In genomic region chr16:66894948-66895696, GRCh38 we compare ENCODE assay signal across 1 cellular context.
TF ChIP-seq lines count a peak whose summit lies in the region.

No MANE protein-coding gene starts in this region.

TF ChIP-seq in HepG2, 621 proteins besides CTCF, POLR2A, EP300 and RAD21 (continued from another document and continues in another):
- TF ChIP-seq, protein P1, sequence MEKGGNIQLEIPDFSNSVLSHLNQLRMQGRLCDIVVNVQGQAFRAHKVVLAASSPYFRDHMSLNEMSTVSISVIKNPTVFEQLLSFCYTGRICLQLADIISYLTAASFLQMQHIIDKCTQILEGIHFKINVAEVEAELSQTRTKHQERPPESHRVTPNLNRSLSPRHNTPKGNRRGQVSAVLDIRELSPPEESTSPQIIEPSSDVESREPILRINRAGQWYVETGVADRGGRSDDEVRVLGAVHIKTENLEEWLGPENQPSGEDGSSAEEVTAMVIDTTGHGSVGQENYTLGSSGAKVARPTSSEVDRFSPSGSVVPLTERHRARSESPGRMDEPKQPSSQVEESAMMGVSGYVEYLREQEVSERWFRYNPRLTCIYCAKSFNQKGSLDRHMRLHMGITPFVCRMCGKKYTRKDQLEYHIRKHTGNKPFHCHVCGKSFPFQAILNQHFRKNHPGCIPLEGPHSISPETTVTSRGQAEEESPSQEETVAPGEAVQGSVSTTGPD (CRISPR knock-in tag; IDR thresholded peaks at IDR 0.05) = no peak
- TF ChIP-seq ZNF672 (CRISPR knock-in tag; IDR thresholded peaks at IDR 0.05) (no peak), ZKSCAN8 (CRISPR knock-in tag; IDR thresholded peaks at IDR 0.05; ENCODE audit: borderline replicate concordance) (peak; percentile 74; the same call in 1 of the 2 replicates), LRRFIP1 (CRISPR knock-in tag; conservative IDR thresholded peaks at IDR 0.05) (0 out of 2 replicates have a peak, but pooled peaks have one; percentile 45), HDAC6 (IDR thresholded peaks at IDR 0.05; ENCODE audit: low read depth, low read length) (no peak), PTBP1 (IDR thresholded peaks at IDR 0.05; ENCODE audit: low read depth, low read length, poor library complexity, severe bottlenecking) (no peak), ZMYM2 (CRISPR knock-in tag; IDR thresholded peaks at IDR 0.05) (no peak), THAP9 (CRISPR knock-in tag; IDR thresholded peaks at IDR 0.05; ENCODE audit: borderline replicate concordance) (no peak), ZNF614 (CRISPR knock-in tag; IDR thresholded peaks at IDR 0.05; ENCODE audit: borderline replicate concordance) (peak; percentile 99; the same call in 1 of the 2 replicates), CEBPG (CRISPR knock-in tag; IDR thresholded peaks at IDR 0.05) (no peak), FOXO1 (CRISPR knock-in tag; IDR thresholded peaks at IDR 0.05) (peak; percentile 44; the same call in 1 of the 2 replicates), POGK (CRISPR knock-in tag; conservative IDR thresholded peaks at IDR 0.05) (no peak), MXD3 (CRISPR knock-in tag; IDR thresholded peaks at IDR 0.05) (0 out of 2 replicates have a peak, but pooled peaks have one; percentile 43), ZNF598 (CRISPR knock-in tag; IDR thresholded peaks at IDR 0.05; ENCODE audit: borderline replicate concordance) (no peak), BCL6 (CRISPR knock-in tag; IDR thresholded peaks at IDR 0.05) (no peak), PHF20 (CRISPR knock-in tag; IDR thresholded peaks at IDR 0.05) (no peak), PLSCR1 (CRISPR knock-in tag; IDR thresholded peaks at IDR 0.05; ENCODE audit: borderline replicate concordance) (no peak), ZNF432 (CRISPR knock-in tag; IDR thresholded peaks at IDR 0.05; ENCODE audit: borderline replicate concordance) (no peak), KMT2A (CRISPR knock-in tag; IDR thresholded peaks at IDR 0.05) (no peak), RFX3 (CRISPR knock-in tag; IDR thresholded peaks at IDR 0.05) (no peak), ZNF343 (CRISPR knock-in tag; IDR thresholded peaks at IDR 0.05) (no peak), XRCC5 (optimal IDR thresholded peaks at IDR 0.05; ENCODE audit: low read length) (peak; percentile 28), ELF1 (CRISPR knock-in tag; IDR thresholded peaks at IDR 0.05) (no peak), THYN1 (CRISPR knock-in tag; IDR thresholded peaks at IDR 0.05; ENCODE audit: borderline replicate concordance, low read depth) (no peak), SCMH1 (CRISPR knock-in tag; IDR thresholded peaks at IDR 0.05; ENCODE audit: borderline replicate concordance) (no peak), ZNF33A (CRISPR knock-in tag; IDR thresholded peaks at IDR 0.05; ENCODE audit: borderline replicate concordance) (no peak), ZNF780A (CRISPR knock-in tag; IDR thresholded peaks at IDR 0.05) (no peak), ZNF263 (CRISPR knock-in tag; IDR thresholded peaks at IDR 0.05) (no peak), MTF1 (CRISPR knock-in tag; IDR thresholded peaks at IDR 0.05) (no peak), TEF (CRISPR knock-in tag; IDR thresholded peaks at IDR 0.05) (no peak), RAD51 (IDR thresholded peaks at IDR 0.05; ENCODE audit: borderline replicate concordance) (no peak), RBM39 (IDR thresholded peaks at IDR 0.05; ENCODE audit: low read depth, low read length, poor library complexity, severe bottlenecking) (no peak), ZNF792 (CRISPR knock-in tag; IDR thresholded peaks at IDR 0.05) (no peak), ZFP36 (IDR thresholded peaks at IDR 0.05; ENCODE audit: borderline replicate concordance, low read depth, low read length, partially characterized antibody) (peak; percentile 29), MEF2D (CRISPR knock-in tag; IDR thresholded peaks at IDR 0.05) (no peak), KLF11 (CRISPR knock-in tag; IDR thresholded peaks at IDR 0.05) (no peak), ETS1 (CRISPR knock-in tag; IDR thresholded peaks at IDR 0.05) (no peak), ZNF30 (CRISPR knock-in tag; IDR thresholded peaks at IDR 0.05) (no peak), PPARG (CRISPR knock-in tag; conservative IDR thresholded peaks at IDR 0.05) (no peak), THAP7 (CRISPR knock-in tag; IDR thresholded peaks at IDR 0.05) (no peak), RFX5 (IDR thresholded peaks at IDR 0.05; ENCODE audit: low read depth, low read length) (no peak), SMAD9 (CRISPR knock-in tag; IDR thresholded peaks at IDR 0.05) (no peak), SNAPC5 (CRISPR knock-in tag; IDR thresholded peaks at IDR 0.05; ENCODE audit: borderline replicate concordance) (no peak), ZNF543 (CRISPR knock-in tag; IDR thresholded peaks at IDR 0.05) (no peak), ZNF569 (CRISPR knock-in tag; IDR thresholded peaks at IDR 0.05; ENCODE audit: borderline replicate concordance) (no peak), BRCA1 (CRISPR knock-in tag; IDR thresholded peaks at IDR 0.05) (no peak), PLRG1 (conservative IDR thresholded peaks at IDR 0.05) (no peak)
- TF ChIP-seq, protein P2, sequence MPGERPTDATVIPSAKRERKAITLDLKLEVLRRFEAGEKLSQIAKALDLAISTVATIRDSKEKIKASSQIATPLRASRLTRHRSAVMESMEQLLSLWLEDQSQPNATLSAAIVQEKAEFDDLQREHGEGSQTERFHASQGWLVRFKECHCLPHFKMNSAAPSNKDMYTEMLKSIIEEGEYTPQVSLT (CRISPR knock-in tag; IDR thresholded peaks at IDR 0.05; ENCODE audit: borderline replicate concordance, low read depth) = no peak
- TF ChIP-seq, protein P3, sequence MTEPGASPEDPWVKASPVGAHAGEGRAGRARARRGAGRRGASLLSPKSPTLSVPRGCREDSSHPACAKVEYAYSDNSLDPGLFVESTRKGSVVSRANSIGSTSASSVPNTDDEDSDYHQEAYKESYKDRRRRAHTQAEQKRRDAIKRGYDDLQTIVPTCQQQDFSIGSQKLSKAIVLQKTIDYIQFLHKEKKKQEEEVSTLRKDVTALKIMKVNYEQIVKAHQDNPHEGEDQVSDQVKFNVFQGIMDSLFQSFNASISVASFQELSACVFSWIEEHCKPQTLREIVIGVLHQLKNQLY (CRISPR knock-in tag; IDR thresholded peaks at IDR 0.05) = no peak; the same call in 1 of the 2 replicates
- TF ChIP-seq, protein P4, sequence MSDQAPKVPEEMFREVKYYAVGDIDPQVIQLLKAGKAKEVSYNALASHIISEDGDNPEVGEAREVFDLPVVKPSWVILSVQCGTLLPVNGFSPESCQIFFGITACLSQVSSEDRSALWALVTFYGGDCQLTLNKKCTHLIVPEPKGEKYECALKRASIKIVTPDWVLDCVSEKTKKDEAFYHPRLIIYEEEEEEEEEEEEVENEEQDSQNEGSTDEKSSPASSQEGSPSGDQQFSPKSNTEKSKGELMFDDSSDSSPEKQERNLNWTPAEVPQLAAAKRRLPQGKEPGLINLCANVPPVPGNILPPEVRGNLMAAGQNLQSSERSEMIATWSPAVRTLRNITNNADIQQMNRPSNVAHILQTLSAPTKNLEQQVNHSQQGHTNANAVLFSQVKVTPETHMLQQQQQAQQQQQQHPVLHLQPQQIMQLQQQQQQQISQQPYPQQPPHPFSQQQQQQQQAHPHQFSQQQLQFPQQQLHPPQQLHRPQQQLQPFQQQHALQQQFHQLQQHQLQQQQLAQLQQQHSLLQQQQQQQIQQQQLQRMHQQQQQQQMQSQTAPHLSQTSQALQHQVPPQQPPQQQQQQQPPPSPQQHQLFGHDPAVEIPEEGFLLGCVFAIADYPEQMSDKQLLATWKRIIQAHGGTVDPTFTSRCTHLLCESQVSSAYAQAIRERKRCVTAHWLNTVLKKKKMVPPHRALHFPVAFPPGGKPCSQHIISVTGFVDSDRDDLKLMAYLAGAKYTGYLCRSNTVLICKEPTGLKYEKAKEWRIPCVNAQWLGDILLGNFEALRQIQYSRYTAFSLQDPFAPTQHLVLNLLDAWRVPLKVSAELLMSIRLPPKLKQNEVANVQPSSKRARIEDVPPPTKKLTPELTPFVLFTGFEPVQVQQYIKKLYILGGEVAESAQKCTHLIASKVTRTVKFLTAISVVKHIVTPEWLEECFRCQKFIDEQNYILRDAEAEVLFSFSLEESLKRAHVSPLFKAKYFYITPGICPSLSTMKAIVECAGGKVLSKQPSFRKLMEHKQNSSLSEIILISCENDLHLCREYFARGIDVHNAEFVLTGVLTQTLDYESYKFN (CRISPR knock-in tag; conservative IDR thresholded peaks at IDR 0.05) = no peak
